1 cellular context compared by ENCODE assay signal in the genomic region with DNA sequence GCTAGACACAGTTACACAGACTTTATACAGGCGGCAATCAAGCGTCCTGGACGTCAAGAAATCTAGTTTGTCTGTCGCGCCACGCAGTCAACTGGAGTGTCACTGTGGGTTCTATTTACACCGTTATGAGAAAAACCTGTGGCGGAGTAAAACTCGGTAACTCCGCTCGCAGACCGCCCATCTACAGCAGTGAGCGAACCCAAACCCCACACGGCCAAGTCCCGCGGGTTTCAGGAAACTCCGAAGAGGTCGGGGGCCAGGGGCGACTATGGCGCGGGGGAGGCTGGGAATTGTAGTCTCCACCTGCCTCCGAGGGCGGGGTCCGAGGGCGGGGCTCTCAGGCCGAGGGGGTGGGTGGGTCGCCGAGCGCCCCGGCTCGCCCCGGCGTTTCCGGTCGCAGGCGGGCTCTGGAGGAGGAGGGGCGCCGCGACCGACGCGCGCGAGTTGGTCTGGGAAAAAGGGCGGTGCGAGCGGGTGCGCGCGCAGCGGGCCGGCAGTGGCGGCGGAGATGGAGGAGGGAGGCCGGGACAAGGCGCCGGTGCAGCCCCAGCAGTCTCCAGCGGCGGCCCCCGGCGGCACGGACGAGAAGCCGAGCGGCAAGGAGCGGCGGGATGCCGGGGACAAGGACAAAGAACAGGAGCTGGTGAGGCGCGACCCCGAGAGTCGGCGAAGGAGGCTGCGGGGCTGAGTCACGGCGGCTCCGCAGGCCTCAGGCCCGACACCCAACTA.
TF ChIP-seq lines count a peak whose summit lies in the region.

A gene (plus strand): TSS at position 483 of the 729 bp plus-strand sequence. CDS start 26 bp downstream, at position 509.

TF ChIP-seq in K562, 482 proteins besides CTCF, POLR2A, EP300 and RAD21 (continued from another document and continues in another):
- TF ChIP-seq, protein P1, sequence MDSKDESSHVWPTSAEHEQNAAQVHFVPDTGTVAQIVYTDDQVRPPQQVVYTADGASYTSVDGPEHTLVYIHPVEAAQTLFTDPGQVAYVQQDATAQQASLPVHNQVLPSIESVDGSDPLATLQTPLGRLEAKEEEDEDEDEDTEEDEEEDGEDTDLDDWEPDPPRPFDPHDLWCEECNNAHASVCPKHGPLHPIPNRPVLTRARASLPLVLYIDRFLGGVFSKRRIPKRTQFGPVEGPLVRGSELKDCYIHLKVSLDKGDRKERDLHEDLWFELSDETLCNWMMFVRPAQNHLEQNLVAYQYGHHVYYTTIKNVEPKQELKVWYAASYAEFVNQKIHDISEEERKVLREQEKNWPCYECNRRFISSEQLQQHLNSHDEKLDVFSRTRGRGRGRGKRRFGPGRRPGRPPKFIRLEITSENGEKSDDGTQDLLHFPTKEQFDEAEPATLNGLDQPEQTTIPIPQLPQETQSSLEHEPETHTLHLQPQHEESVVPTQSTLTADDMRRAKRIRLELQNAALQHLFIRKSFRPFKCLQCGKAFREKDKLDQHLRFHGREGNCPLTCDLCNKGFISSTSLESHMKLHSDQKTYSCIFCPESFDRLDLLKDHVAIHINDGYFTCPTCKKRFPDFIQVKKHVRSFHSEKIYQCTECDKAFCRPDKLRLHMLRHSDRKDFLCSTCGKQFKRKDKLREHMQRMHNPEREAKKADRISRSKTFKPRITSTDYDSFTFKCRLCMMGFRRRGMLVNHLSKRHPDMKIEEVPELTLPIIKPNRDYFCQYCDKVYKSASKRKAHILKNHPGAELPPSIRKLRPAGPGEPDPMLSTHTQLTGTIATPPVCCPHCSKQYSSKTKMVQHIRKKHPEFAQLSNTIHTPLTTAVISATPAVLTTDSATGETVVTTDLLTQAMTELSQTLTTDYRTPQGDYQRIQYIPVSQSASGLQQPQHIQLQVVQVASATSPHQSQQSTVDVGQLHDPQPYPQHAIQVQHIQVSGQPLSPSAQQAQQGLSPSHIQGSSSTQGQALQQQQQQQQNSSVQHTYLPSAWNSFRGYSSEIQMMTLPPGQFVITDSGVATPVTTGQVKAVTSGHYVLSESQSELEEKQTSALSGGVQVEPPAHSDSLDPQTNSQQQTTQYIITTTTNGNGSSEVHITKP (IDR thresholded peaks at IDR 0.05; ENCODE audit: partially characterized antibody), result peak; percentile 74
- TF ChIP-seq, protein P2, sequence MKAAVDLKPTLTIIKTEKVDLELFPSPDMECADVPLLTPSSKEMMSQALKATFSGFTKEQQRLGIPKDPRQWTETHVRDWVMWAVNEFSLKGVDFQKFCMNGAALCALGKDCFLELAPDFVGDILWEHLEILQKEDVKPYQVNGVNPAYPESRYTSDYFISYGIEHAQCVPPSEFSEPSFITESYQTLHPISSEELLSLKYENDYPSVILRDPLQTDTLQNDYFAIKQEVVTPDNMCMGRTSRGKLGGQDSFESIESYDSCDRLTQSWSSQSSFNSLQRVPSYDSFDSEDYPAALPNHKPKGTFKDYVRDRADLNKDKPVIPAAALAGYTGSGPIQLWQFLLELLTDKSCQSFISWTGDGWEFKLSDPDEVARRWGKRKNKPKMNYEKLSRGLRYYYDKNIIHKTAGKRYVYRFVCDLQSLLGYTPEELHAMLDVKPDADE (conservative IDR thresholded peaks at IDR 0.05; ENCODE audit: control insufficient read depth, low read depth, low read length), result peak; percentile 45
- TF ChIP-seq SMARCC2 (IDR thresholded peaks at IDR 0.05; ENCODE audit: low read depth) (0 out of 2 replicates have a peak, but pooled peaks have one; percentile 23), SRSF1 (IDR thresholded peaks at IDR 0.05; ENCODE audit: low read depth, low read length) (no peak), ZNF717 (CRISPR knock-in tag; IDR thresholded peaks at IDR 0.05) (no peak), GTF2F1 (IDR thresholded peaks at IDR 0.05; ENCODE audit: low read depth, low read length) (no peak), ZFPM2 (CRISPR knock-in tag; IDR thresholded peaks at IDR 0.05) (no peak), MYC (IDR thresholded peaks at IDR 0.05; ENCODE audit: low read depth, low read length) (peak; percentile 60; the same call in 1 of the 2 replicates), MYC (CRISPR knock-in tag; IDR thresholded peaks at IDR 0.05; ENCODE audit: borderline replicate concordance, low read depth) (no peak), HSF4 (CRISPR knock-in tag; IDR thresholded peaks at IDR 0.05; ENCODE audit: borderline replicate concordance) (no peak), ZNF143 (CRISPR knock-in tag; IDR thresholded peaks at IDR 0.05) (peak; percentile 86), HDAC6 (IDR thresholded peaks at IDR 0.05; ENCODE audit: low read depth, low read length) (no peak), HNRNPK (IDR thresholded peaks at IDR 0.05; ENCODE audit: low read depth, low read length, poor library complexity, severe bottlenecking) (no peak), FIP1L1 (IDR thresholded peaks at IDR 0.05; ENCODE audit: low read depth, low read length, poor library complexity, severe bottlenecking) (peak; percentile 54), NFIC (IDR thresholded peaks at IDR 0.05) (no peak), RCOR1 (IDR thresholded peaks at IDR 0.05; ENCODE audit: borderline replicate concordance in 1 of 2, low read depth in 2 of 2, low read length in 2 of 2) (no peak), ZNF174 (CRISPR knock-in tag; IDR thresholded peaks at IDR 0.05) (no peak), PURB (CRISPR knock-in tag; IDR thresholded peaks at IDR 0.05; ENCODE audit: low read depth) (no peak), BRD9 (IDR thresholded peaks at IDR 0.05; ENCODE audit: low read depth, partially characterized antibody) (no peak), ARID1B (IDR thresholded peaks at IDR 0.05) (peak; percentile 19; the same call in 1 of the 2 replicates)
- TF ChIP-seq, protein P3, sequence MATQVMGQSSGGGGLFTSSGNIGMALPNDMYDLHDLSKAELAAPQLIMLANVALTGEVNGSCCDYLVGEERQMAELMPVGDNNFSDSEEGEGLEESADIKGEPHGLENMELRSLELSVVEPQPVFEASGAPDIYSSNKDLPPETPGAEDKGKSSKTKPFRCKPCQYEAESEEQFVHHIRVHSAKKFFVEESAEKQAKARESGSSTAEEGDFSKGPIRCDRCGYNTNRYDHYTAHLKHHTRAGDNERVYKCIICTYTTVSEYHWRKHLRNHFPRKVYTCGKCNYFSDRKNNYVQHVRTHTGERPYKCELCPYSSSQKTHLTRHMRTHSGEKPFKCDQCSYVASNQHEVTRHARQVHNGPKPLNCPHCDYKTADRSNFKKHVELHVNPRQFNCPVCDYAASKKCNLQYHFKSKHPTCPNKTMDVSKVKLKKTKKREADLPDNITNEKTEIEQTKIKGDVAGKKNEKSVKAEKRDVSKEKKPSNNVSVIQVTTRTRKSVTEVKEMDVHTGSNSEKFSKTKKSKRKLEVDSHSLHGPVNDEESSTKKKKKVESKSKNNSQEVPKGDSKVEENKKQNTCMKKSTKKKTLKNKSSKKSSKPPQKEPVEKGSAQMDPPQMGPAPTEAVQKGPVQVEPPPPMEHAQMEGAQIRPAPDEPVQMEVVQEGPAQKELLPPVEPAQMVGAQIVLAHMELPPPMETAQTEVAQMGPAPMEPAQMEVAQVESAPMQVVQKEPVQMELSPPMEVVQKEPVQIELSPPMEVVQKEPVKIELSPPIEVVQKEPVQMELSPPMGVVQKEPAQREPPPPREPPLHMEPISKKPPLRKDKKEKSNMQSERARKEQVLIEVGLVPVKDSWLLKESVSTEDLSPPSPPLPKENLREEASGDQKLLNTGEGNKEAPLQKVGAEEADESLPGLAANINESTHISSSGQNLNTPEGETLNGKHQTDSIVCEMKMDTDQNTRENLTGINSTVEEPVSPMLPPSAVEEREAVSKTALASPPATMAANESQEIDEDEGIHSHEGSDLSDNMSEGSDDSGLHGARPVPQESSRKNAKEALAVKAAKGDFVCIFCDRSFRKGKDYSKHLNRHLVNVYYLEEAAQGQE (CRISPR knock-in tag; IDR thresholded peaks at IDR 0.05; ENCODE audit: low read depth), result 0 out of 2 replicates have a peak, but pooled peaks have one; percentile 68
- TF ChIP-seq, protein P4, sequence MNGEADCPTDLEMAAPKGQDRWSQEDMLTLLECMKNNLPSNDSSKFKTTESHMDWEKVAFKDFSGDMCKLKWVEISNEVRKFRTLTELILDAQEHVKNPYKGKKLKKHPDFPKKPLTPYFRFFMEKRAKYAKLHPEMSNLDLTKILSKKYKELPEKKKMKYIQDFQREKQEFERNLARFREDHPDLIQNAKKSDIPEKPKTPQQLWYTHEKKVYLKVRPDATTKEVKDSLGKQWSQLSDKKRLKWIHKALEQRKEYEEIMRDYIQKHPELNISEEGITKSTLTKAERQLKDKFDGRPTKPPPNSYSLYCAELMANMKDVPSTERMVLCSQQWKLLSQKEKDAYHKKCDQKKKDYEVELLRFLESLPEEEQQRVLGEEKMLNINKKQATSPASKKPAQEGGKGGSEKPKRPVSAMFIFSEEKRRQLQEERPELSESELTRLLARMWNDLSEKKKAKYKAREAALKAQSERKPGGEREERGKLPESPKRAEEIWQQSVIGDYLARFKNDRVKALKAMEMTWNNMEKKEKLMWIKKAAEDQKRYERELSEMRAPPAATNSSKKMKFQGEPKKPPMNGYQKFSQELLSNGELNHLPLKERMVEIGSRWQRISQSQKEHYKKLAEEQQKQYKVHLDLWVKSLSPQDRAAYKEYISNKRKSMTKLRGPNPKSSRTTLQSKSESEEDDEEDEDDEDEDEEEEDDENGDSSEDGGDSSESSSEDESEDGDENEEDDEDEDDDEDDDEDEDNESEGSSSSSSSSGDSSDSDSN (IDR thresholded peaks at IDR 0.05; ENCODE audit: borderline replicate concordance in 1 of 2, low read depth in 2 of 2, low read length in 2 of 2), result 0 out of 4 replicates have a peak, but pooled peaks of 1 of the 2 experiments have one; percentile 22
- TF ChIP-seq, protein P5, sequence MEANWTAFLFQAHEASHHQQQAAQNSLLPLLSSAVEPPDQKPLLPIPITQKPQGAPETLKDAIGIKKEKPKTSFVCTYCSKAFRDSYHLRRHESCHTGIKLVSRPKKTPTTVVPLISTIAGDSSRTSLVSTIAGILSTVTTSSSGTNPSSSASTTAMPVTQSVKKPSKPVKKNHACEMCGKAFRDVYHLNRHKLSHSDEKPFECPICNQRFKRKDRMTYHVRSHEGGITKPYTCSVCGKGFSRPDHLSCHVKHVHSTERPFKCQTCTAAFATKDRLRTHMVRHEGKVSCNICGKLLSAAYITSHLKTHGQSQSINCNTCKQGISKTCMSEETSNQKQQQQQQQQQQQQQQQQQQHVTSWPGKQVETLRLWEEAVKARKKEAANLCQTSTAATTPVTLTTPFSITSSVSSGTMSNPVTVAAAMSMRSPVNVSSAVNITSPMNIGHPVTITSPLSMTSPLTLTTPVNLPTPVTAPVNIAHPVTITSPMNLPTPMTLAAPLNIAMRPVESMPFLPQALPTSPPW (CRISPR knock-in tag; IDR thresholded peaks at IDR 0.05), result peak; percentile 97
- TF ChIP-seq, protein P6, sequence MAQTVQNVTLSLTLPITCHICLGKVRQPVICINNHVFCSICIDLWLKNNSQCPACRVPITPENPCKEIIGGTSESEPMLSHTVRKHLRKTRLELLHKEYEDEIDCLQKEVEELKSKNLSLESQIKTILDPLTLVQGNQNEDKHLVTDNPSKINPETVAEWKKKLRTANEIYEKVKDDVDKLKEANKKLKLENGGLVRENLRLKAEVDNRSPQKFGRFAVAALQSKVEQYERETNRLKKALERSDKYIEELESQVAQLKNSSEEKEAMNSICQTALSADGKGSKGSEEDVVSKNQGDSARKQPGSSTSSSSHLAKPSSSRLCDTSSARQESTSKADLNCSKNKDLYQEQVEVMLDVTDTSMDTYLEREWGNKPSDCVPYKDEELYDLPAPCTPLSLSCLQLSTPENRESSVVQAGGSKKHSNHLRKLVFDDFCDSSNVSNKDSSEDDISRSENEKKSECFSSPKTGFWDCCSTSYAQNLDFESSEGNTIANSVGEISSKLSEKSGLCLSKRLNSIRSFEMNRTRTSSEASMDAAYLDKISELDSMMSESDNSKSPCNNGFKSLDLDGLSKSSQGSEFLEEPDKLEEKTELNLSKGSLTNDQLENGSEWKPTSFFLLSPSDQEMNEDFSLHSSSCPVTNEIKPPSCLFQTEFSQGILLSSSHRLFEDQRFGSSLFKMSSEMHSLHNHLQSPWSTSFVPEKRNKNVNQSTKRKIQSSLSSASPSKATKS (CRISPR knock-in tag; IDR thresholded peaks at IDR 0.05), result no peak
